In the genomic region with DNA sequence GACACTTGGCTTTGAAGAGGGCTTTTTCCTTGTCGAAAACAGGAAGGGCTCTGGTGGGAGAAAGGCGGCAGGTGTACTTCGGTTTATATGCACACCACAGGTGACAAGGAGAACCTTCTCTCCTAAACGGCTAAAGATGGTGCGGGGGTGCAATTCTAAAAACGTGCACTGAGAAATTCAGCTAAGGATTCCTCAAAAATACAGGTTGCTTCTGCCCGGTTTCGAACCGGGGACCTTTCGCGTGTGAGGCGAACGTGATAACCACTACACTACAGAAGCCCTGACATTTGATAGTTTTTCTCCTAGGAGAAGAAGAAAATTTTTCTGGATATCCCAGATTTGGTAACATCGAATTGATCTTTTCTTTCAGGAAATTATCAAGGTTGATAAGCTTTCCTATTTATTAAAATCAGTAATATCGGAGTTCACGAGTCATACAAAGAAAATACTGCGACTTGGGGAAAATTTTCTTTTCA, we compare ENCODE assay signal across 8 cellular contexts. TPM values are rescaled to one million over a fixed set of nuclear protein-coding genes. Genes with fewer than 3 reads are reported as not detected.
DNase-seq lines count a peak whose midpoint lies in the region; ATAC-seq and TF ChIP-seq lines count a peak whose summit lies in the region.

No MANE protein-coding gene starts in this region.

- H3K4me2 ChIP-seq in IMR-90 (ENCODE audit: low read depth, low read length): peak overlapping the region; percentile 77
- H3K4me2 ChIP-seq in OCI-LY7 (ENCODE audit: low read length): no peak overlapping the region

- H3K36me3 ChIP-seq in IMR-90 (ENCODE audit: control insufficient read depth, insufficient read depth, low read length) (no peaks in the 10 kb centered on the region), OCI-LY7 (ENCODE audit: insufficient read depth, low read length) (no peaks in the 10 kb centered on the region)

- no peak overlapping the region for H3K4me3 Mint-ChIP-seq in T-helper 1 cell treated with Interleukin-12 subunit alpha and Interleukin-12 subunit beta and Interleukin-4 antibody, amounts not matched to agents 30 μg/mL and 1 μg/mL, for 36 hours

- CTCF ChIA-PET in IMR-90 (lab: Yijun Ruan, JAX) (no interaction called here), OCI-LY7 (lab: Charles Lee; ENCODE audit: unreplicated experiment) (no interaction called here)

- H2BK15ac ChIP-seq in IMR-90 (ENCODE audit: low read depth, low read length): no peak overlapping the region

- H4K8ac ChIP-seq in IMR-90 (ENCODE audit: low read depth in 2 of 2, low read length in 2 of 2): no peak overlapping the region

- H3K27ac ChIP-seq in IMR-90 (ENCODE audit: insufficient read depth, low read length): no peak overlapping the region
- H3K27ac ChIP-seq in OCI-LY7 (ENCODE audit: low read depth, low read length, poor library complexity, severe bottlenecking): no peak overlapping the region

- DNase-seq in D341Med (ENCODE audit: low spot score): peak; percentile 46
- peak; percentile 53 for DNase-seq in IMR-90
- peak; percentile 40 for DNase-seq in fibroblast of villous mesenchyme (ENCODE audit: low read depth)
- peak; percentile 19 to 31 for DNase-seq in stimulated activated CD8-positive, alpha-beta memory T cell treated with anti-CD3 and anti-CD28 coated beads, Interleukin-7, amount 100 ng/mL, for 48 hours (ENCODE audit: extremely low read depth in 1 of 2, low read depth in 1 of 2)
- no peak for DNase-seq in DMS153 (lab: John Stamatoyannopoulos, UW)
- no peak for DNase-seq in OCI-LY7 (ENCODE audit: low spot score)

- peaks cover 70% of the 10 kb centered on the region for H3K27me3 Mint-ChIP-seq in T-helper 1 cell treated with Interleukin-12 subunit alpha and Interleukin-12 subunit beta and Interleukin-4 antibody, amounts not matched to agents 30 μg/mL and 1 μg/mL, for 36 hours (ENCODE audit: low read depth)

- dilution Hi-C loops in IMR-90 (cut with HindIII; ENCODE audit: low sequenced_read_pairs, unreplicated experiment): no loop called here

- no peaks in the 10 kb centered on the region for H3K79me1 ChIP-seq in IMR-90 (ENCODE audit: low read depth in 1 of 2, low read length in 2 of 2)

- H3K27ac Mint-ChIP-seq in T-helper 1 cell treated with Interleukin-12 subunit alpha and Interleukin-12 subunit beta and Interleukin-4 antibody, amounts not matched to agents 30 μg/mL and 1 μg/mL, for 36 hours: peak overlapping the region; percentile 69

- H3K4ac ChIP-seq in IMR-90 (ENCODE audit: low read depth, low read length): no peak overlapping the region

- H3K9ac ChIP-seq in IMR-90 (ENCODE audit: low read depth, low read length): no peak overlapping the region

- no peak for TF ChIP-seq POLR2A in IMR-90 (IDR thresholded peaks at IDR 0.05; ENCODE audit: low read depth, low read length)

- H3K79me2 ChIP-seq in OCI-LY7 (ENCODE audit: insufficient read depth, low read depth, low read length): no peaks in the 10 kb centered on the region

- no peak overlapping the region for H2AK9ac ChIP-seq in IMR-90 (replicated peaks; ENCODE audit: low read depth, low read length, poor library complexity)

- no peak overlapping the region for H2BK20ac ChIP-seq in IMR-90 (ENCODE audit: low read depth, low read length)

- H2AFZ ChIP-seq in IMR-90 (replicated peaks; ENCODE audit: low read length, poor library complexity): no peak overlapping the region
- no peak overlapping the region for H2AFZ ChIP-seq in OCI-LY7 (ENCODE audit: low read length)

- H3K9me1 ChIP-seq in IMR-90 (ENCODE audit: insufficient read depth, low read length): no peaks in the 10 kb centered on the region; the same call in 1 of the 2 replicates

- intact Hi-C loops in IMR-90 (cut with micrococcal nuclease): loop anchor here (5.0 kb wide), 2 partner anchors 192 to 472 kb away; partner anchors contain the start of gene ZNF184
- intact Hi-C loops in OCI-LY7 (cut with micrococcal nuclease; ENCODE audit: unreplicated experiment): no loop called here

- H3K27me3 ChIP-seq in IMR-90 (ENCODE audit: control insufficient read depth, insufficient read depth, low read length): peaks cover 27% of the 10 kb centered on the region

- H4K91ac ChIP-seq in IMR-90 (ENCODE audit: insufficient read depth, low read depth, low read length): no peak overlapping the region

- H3K4me1 ChIP-seq in IMR-90 (ENCODE audit: control insufficient read depth, insufficient read depth, low read length): no peaks in the 10 kb centered on the region
- peaks cover under 1% of the 10 kb centered on the region for H3K4me1 ChIP-seq in OCI-LY7 (ENCODE audit: insufficient read depth, low read length, poor library complexity, severe bottlenecking)

- peaks cover 11% of the 10 kb centered on the region for H3K36me3 Mint-ChIP-seq in T-helper 1 cell treated with Interleukin-12 subunit alpha and Interleukin-12 subunit beta and Interleukin-4 antibody, amounts not matched to agents 30 μg/mL and 1 μg/mL, for 36 hours (ENCODE audit: low read depth)

- H4K5ac ChIP-seq in IMR-90 (ENCODE audit: low read depth, low read length): no peak overlapping the region

- no peak overlapping the region for H2AK5ac ChIP-seq in IMR-90 (ENCODE audit: low read depth, low read length)

- H3K56ac ChIP-seq in IMR-90 (ENCODE audit: extremely low read depth, insufficient read depth, low read length): no peak overlapping the region

- ATAC-seq in IMR-90 (ENCODE audit: low read depth) (peak; percentile 94), HG03175 (IDR thresholded peaks at IDR 0.05; ENCODE audit: unreplicated experiment) (no peak)

- in situ Hi-C loops in IMR-90 (cut with MboI; ENCODE audit: low sequenced_read_pairs): no loop called here

- H2BK120ac ChIP-seq in IMR-90 (ENCODE audit: low read depth, low read length): no peak overlapping the region

- H3K4me1 Mint-ChIP-seq in T-helper 1 cell treated with Interleukin-12 subunit alpha and Interleukin-12 subunit beta and Interleukin-4 antibody, amounts not matched to agents 30 μg/mL and 1 μg/mL, for 36 hours (ENCODE audit: low read depth): peaks cover 6% of the 10 kb centered on the region

- H3K23ac ChIP-seq in IMR-90 (ENCODE audit: low read depth, low read length): no peak overlapping the region

- BruUV-seq in IMR-90 (replicated peaks; lab: Mats Ljungman, UMichigan): no TSS peak
- BruUV-seq in OCI-LY7 (replicated peaks; lab: Mats Ljungman, UMichigan): no TSS peak

- no peak for TF ChIP-seq CTCF in IMR-90 (conservative IDR thresholded peaks at IDR 0.05; ENCODE audit: low read depth, low read length)
- no peak for TF ChIP-seq CTCF in fibroblast of villous mesenchyme (IDR thresholded peaks at IDR 0.05; ENCODE audit: insufficient read depth, low read depth, low read length)
- no peak for TF ChIP-seq CTCF in OCI-LY7 (conservative IDR thresholded peaks at IDR 0.05; ENCODE audit: low read length)

- no peak overlapping the region for H2BK5ac ChIP-seq in IMR-90 (ENCODE audit: low read depth, low read length, poor library complexity, severe bottlenecking)

- peak overlapping the region; percentile 27 for H3K4me3 ChIP-seq in IMR-90 (ENCODE audit: insufficient read depth, low read depth, low read length)
- H3K4me3 ChIP-seq in fibroblast of villous mesenchyme (ENCODE audit: low read depth, low read length): peak overlapping the region; percentile 54
- no peak overlapping the region for H3K4me3 ChIP-seq in OCI-LY7 (ENCODE audit: low read depth, low read length, poor library complexity, severe bottlenecking)

- POLR2A ChIA-PET in IMR-90 (lab: Charles Lee; ENCODE audit: unreplicated experiment) (no interaction called here), OCI-LY7 (lab: Charles Lee) (no interaction called here)

- H3K9me3 ChIP-seq in IMR-90 (ENCODE audit: control insufficient read depth, insufficient read depth, low read length): peaks cover 4% of the 10 kb centered on the region
- no peaks in the 10 kb centered on the region for H3K9me3 ChIP-seq in OCI-LY7 (ENCODE audit: low read length)

- no CpG with 5 or more reads among the region's 17 CpGs for WGBS in IMR-90 (ENCODE audit: extremely low coverage in 2 of 2, insufficient read length in 1 of 2), 2 experiments

- H3K14ac ChIP-seq in IMR-90 (replicated peaks; ENCODE audit: low read depth, low read length): no peak overlapping the region

- H3K18ac ChIP-seq in IMR-90 (ENCODE audit: low read depth, low read length): no peak overlapping the region

- TF ChIP-seq RAD21 in IMR-90 (IDR thresholded peaks at IDR 0.05; ENCODE audit: low read length): no peak

- 0 out of 2 replicates have a peak, but pooled peaks cover 3% of the 10 kb centered on the region for H4K20me1 ChIP-seq in IMR-90 (ENCODE audit: insufficient read depth, low read length)
- no peaks in the 10 kb centered on the region for H4K20me1 ChIP-seq in OCI-LY7 (ENCODE audit: insufficient read depth, low read length)

- H3K9me2 ChIP-seq in OCI-LY7 (ENCODE audit: insufficient read depth, low read length): no peaks in the 10 kb centered on the region

- H3K9me3 Mint-ChIP-seq in T-helper 1 cell treated with Interleukin-12 subunit alpha and Interleukin-12 subunit beta and Interleukin-4 antibody, amounts not matched to agents 30 μg/mL and 1 μg/mL, for 36 hours: peaks cover 45% of the 10 kb centered on the region

TF ChIP-seq in IMR-90, 13 proteins besides CTCF, POLR2A, EP300 and RAD21 (continues in another document):
- TF ChIP-seq BHLHE40 (IDR thresholded peaks at IDR 0.05; ENCODE audit: low read depth, low read length) (peak; percentile 83; the same call in 1 of the 2 replicates), CEBPB (IDR thresholded peaks at IDR 0.05; ENCODE audit: low read depth, low read length) (peak; percentile 1; the same call in 1 of the 2 replicates), SMC3 (IDR thresholded peaks at IDR 0.05; ENCODE audit: low read depth, low read length) (no peak)
- TF ChIP-seq, protein P1, sequence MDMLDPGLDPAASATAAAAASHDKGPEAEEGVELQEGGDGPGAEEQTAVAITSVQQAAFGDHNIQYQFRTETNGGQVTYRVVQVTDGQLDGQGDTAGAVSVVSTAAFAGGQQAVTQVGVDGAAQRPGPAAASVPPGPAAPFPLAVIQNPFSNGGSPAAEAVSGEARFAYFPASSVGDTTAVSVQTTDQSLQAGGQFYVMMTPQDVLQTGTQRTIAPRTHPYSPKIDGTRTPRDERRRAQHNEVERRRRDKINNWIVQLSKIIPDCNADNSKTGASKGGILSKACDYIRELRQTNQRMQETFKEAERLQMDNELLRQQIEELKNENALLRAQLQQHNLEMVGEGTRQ (IDR thresholded peaks at IDR 0.05; ENCODE audit: low read depth, low read length): no peak

RNA-seq across cellular contexts. Expression of gene POM121L2, which starts 32.0 kb away (rescaled TPM):
- not detected in 2 replicates for total RNA-seq in IMR-90 (2012; rRNA removed)
- not detected in 2 replicates for polyA plus RNA-seq in IMR-90 (2012; rRNA removed)
- polyA plus RNA-seq in IMR-90 (2012; cell fraction: cytosol; rRNA removed): not detected in 2 replicates
- polyA plus RNA-seq in IMR-90 (2012; cell fraction: nucleus; rRNA removed; ENCODE audit: low replicate concordance): not detected in 2 replicates
- not detected in 2 replicates for total RNA-seq in fibroblast of villous mesenchyme
- not detected in 2 replicates for total RNA-seq in OCI-LY7 (2014; rRNA removed; shearing (Covaris generic))
- total RNA-seq in OCI-LY7 (2022): not detected in 2 replicates

RNA-seq across cellular contexts. Expression of gene PRSS16, which starts 32.6 kb away (rescaled TPM):
- total RNA-seq in IMR-90 (2012; rRNA removed) (not detected in 2 replicates), fibroblast of villous mesenchyme (under 0.01 TPM in 1 of 2 replicates, not detected in the other), OCI-LY7 (2022) (12.0 and 13.3 TPM in 2 replicates)
- 0.14 and 0.39 TPM in 2 replicates for polyA plus RNA-seq in IMR-90 (2012; rRNA removed)
- polyA plus RNA-seq in IMR-90 (2012; cell fraction: cytosol; rRNA removed): 0.22 TPM in 2 replicates
- 0.82 and 1.1 TPM in 2 replicates for polyA plus RNA-seq in IMR-90 (2012; cell fraction: nucleus; rRNA removed; ENCODE audit: low replicate concordance)
- total RNA-seq in OCI-LY7 (2014; rRNA removed; shearing (Covaris generic)): 4.6 and 6.9 TPM in 2 replicates

Comparison
In these comparisons a context has a peak if more than half of its experiments do, and no peak if none do; other contexts are left out.
1. DNase-seq: peak in D341Med (single experiment), IMR-90 (single experiment), fibroblast of villous mesenchyme (single experiment) and stimulated activated CD8-positive, alpha-beta memory T cell treated with anti-CD3 and anti-CD28 coated beads, Interleukin-7, amount 100 ng/mL, for 48 hours (2 of 2); none in DMS153 (single experiment) and OCI-LY7 (single experiment).